ENCODE assay signal across 1 cellular context in genomic region chr15:90142216-90143175, GRCh38.
A peak's percentile ranks its signal among the peaks of the same experiment; 100 is the strongest.
TF ChIP-seq lines count a peak whose summit lies in the region.

No MANE protein-coding gene starts in this region.

TF ChIP-seq in K562, 482 proteins besides CTCF, POLR2A, EP300 and RAD21 (continued from another document and continues in another):
- peak in 1 of 2 experiments; percentile 16 for TF ChIP-seq AFF1 (IDR thresholded peaks at IDR 0.05; ENCODE audit: low read depth in 1 of 2, partially characterized antibody in 2 of 2)
- no peak for TF ChIP-seq SIRT6 (IDR thresholded peaks at IDR 0.05; ENCODE audit: low read depth, low read length)
- TF ChIP-seq E2F6 (IDR thresholded peaks at IDR 0.05; ENCODE audit: borderline replicate concordance in 1 of 2, extremely low read depth in 1 of 2, insufficient read depth in 1 of 2, insufficient read length in 1 of 2, low read depth in 1 of 2, low read length in 1 of 2, poor library complexity in 1 of 2, severe bottlenecking in 1 of 2), result peak in 1 of 2 experiments; percentile 45
- peak; percentile 84; the same call in 1 of the 2 replicates for TF ChIP-seq DNMT1 (IDR thresholded peaks at IDR 0.05)
- no peak for TF ChIP-seq SREBF1 (IDR thresholded peaks at IDR 0.05; ENCODE audit: borderline replicate concordance, low read depth, low read length)
- TF ChIP-seq CREM (IDR thresholded peaks at IDR 0.05; ENCODE audit: low read depth), result peak; percentile 77; the same call in 1 of the 2 replicates
- TF ChIP-seq ZBTB40 (IDR thresholded peaks at IDR 0.05), result peak; percentile 51; the same call in 1 of the 2 replicates
- TF ChIP-seq ZBTB40 (CRISPR knock-in tag; IDR thresholded peaks at IDR 0.05), result no peak
- TF ChIP-seq TAF1 (IDR thresholded peaks at IDR 0.05; ENCODE audit: control insufficient read depth, extremely low read depth, insufficient read depth, low read length, severe bottlenecking), result peak; percentile 38
- 0 out of 4 replicates have a peak, but pooled peaks of 1 of the 2 experiments have one; percentile 6 for TF ChIP-seq ZNF639 (CRISPR knock-in tag; conservative IDR thresholded peaks at IDR 0.05 in 1 of 2, IDR thresholded peaks at IDR 0.05 in 1 of 2)
- TF ChIP-seq BMI1 (IDR thresholded peaks at IDR 0.05; ENCODE audit: low read length), result no peak
- TF ChIP-seq PKNOX1 (IDR thresholded peaks at IDR 0.05), result peak; percentile 96
- TF ChIP-seq ZBTB5 (IDR thresholded peaks at IDR 0.05), result no peak
- peak in 1 of 3 experiments; percentile 64 for TF ChIP-seq YY1 (IDR thresholded peaks at IDR 0.05; ENCODE audit: borderline replicate concordance in 1 of 3, control insufficient read depth in 1 of 3, extremely low read depth in 1 of 3, insufficient read depth in 3 of 3, insufficient read length in 1 of 3, insufficient replicate concordance in 2 of 3, low read depth in 1 of 3, low read length in 2 of 3)
- peak; percentile 17; the same call in 1 of the 2 replicates for TF ChIP-seq TOE1 (IDR thresholded peaks at IDR 0.05; ENCODE audit: borderline replicate concordance)
- TF ChIP-seq TOE1 (CRISPR knock-in tag; IDR thresholded peaks at IDR 0.05; ENCODE audit: borderline replicate concordance, low read depth), result no peak
- peak; percentile 57; the same call in 1 of the 2 replicates for TF ChIP-seq ZNF766 (CRISPR knock-in tag; conservative IDR thresholded peaks at IDR 0.05)
- TF ChIP-seq PYGO2 (tag; IDR thresholded peaks at IDR 0.05), result 0 out of 2 replicates have a peak, but pooled peaks have one; percentile 24
- peak; percentile 32; the same call in 1 of the 2 replicates for TF ChIP-seq PHB2 (IDR thresholded peaks at IDR 0.05; ENCODE audit: low read depth)
- TF ChIP-seq UBTF (IDR thresholded peaks at IDR 0.05; ENCODE audit: borderline replicate concordance in 1 of 2, low read depth in 2 of 2, low read length in 2 of 2), result 0 out of 4 replicates have a peak, but pooled peaks of 1 of the 2 experiments have one; percentile 3
- TF ChIP-seq MLLT1 (IDR thresholded peaks at IDR 0.05), result 0 out of 4 replicates have a peak, but pooled peaks have one; percentile 42 to 60
- TF ChIP-seq TAL1 (IDR thresholded peaks at IDR 0.05), result 0 out of 2 replicates have a peak, but pooled peaks have one; percentile 9
- TF ChIP-seq ZNF316 (IDR thresholded peaks at IDR 0.05), result peak; percentile 24; the same call in 1 of the 2 replicates
- TF ChIP-seq ARID3B (CRISPR knock-in tag; IDR thresholded peaks at IDR 0.05; ENCODE audit: borderline replicate concordance), result no peak
- peak; percentile 61; the same call in 1 of the 2 replicates for TF ChIP-seq EHMT2 (IDR thresholded peaks at IDR 0.05)
